Comparison of ENCODE assay signal across 20 cellular contexts in the genomic region with DNA sequence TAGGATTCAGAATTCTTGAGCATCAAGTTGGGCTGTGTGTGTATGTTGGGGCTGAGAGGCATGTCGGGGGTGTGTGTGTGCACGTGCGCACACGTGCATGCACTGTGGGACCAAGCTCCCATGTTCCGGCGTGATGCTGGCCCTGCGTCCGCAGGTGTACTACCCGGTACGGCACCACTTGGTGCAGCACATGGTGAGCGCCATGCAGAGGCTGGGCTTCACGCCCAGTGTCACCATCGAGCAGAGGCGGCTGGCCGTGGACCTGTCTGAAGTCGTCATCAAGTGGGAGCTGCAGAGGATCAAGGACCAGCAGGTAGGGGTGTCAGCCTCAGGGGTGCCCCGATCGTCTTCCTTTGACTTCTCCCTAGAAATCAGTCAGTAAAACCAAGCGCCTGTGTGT.
"Had no signal": no experiment of that assay in that cellular context is flagged by ENCODE, and none has a peak within 500 bp of the region (broad histone marks: within the 10 kb centered on the region; RNA-seq: fewer than 3 reads in every experiment).

No MANE protein-coding gene starts in this region.

- H3K27ac ChIP-seq: adrenal gland, Peyer's patch, RWPE1 had no signal

- H3K4me3 ChIP-seq: adrenal gland, MG63, Peyer's patch had no signal

- H3K27me3 ChIP-seq: adrenal gland, MG63, Peyer's patch had no signal

- DNase-seq: activated CD4-positive, alpha-beta T cell treated with anti-CD3 and anti-CD28 coated beads for 4 hours; activated CD8-positive, alpha-beta memory T cell treated with anti-CD3 and anti-CD28 coated beads, Interleukin-2, amount 50 U/mL, for 48 hours; activated CD8-positive, alpha-beta T cell treated with anti-CD3 and anti-CD28 coated beads, Interleukin-2, amount 10 ng/mL, durations not matched to agents 7 days and 5 days; activated naive CD4-positive, alpha-beta T cell treated with anti-CD3 and anti-CD28 coated beads, Interleukin-2, amount 50 U/mL, for 16 hours; activated naive CD8-positive, alpha-beta T cell treated with anti-CD3 and anti-CD28 coated beads, Interleukin-2, amount 10 ng/mL, durations not matched to agents 7 days and 5 days; activated T-cell treated with anti-CD3 and anti-CD28 coated beads, Interleukin-2, amount 50 U/mL, for 1 hour; MG63; MV-4-11; NCI-H1092 treated with DMSO at 0.1 percent for 48 hours; NCI-H1436; NCI-H1694 treated with DMSO at 0.1 percent for 48 hours; NCI-H2029 treated with DMSO at 0.1 percent for 48 hours; NCI-H345; NCI-H510A; NCI-H526 treated with DMSO at 0.1 percent for 48 hours; Peyer's patch; SHP77 treated with DMSO at 0.1 percent for 48 hours had no signal

- H3K9me3 ChIP-seq: adrenal gland, MG63, Peyer's patch had no signal

- ATAC-seq: activated CD4-positive, CD25-positive, alpha-beta regulatory T cell treated with anti-CD3 and anti-CD28 coated beads, Interleukin-2, amount 50 U/mL, for 24 hours; activated CD8-positive, alpha-beta T cell treated with anti-CD3 and anti-CD28 coated beads, Interleukin-2, amount 10 ng/mL, durations not matched to agents 7 days and 5 days had no signal

- H3K4me1 ChIP-seq: adrenal gland, Peyer's patch had no signal
